Comparison of ENCODE assay signal across 31 cellular contexts in genomic region chr11:2409701-2410468, GRCh38. TPM values are rescaled to one million over a fixed set of nuclear protein-coding genes. Genes with fewer than 3 reads are reported as not detected.
A peak's percentile ranks its signal among the peaks of the same experiment; 100 is the strongest.
DNase-seq lines count a peak whose midpoint lies in the region; ATAC-seq and TF ChIP-seq lines count a peak whose summit lies in the region.
"Had no signal": no experiment of that assay in that cellular context is flagged by ENCODE, and none has a peak within 500 bp of the region (broad histone marks: within the 10 kb centered on the region; RNA-seq: fewer than 3 reads in every experiment).

No MANE protein-coding gene starts in this region.

- no peak overlapping the region for H2BK15ac ChIP-seq in mesenchymal stem cell (ENCODE audit: low read depth, poor library complexity, severe bottlenecking)

- H3K27ac Mint-ChIP-seq in type B pancreatic cell: peak overlapping the region; percentile 84
- H3K27ac Mint-ChIP-seq: activated CD4-positive, alpha-beta memory T cell treated with anti-CD3 and anti-CD28 coated beads for 36 hours; activated naive CD4-positive, alpha-beta T cell treated with anti-CD3 and anti-CD28 coated beads, Interleukin-2, amount 10 ng/mL, durations not matched to agents 7 days and 5 days; CD8-positive, alpha-beta memory T cell; HFFc6; T-helper 17 cell had no signal

- no peak overlapping the region for H2BK12ac ChIP-seq in mesenchymal stem cell (ENCODE audit: low read length in 2 of 2)

- H3K4me1 ChIP-seq in cardiac muscle cell (ENCODE audit: low read depth) (peaks cover 15% of the 10 kb centered on the region), mesenchymal stem cell (ENCODE audit: control insufficient read depth, insufficient read depth, low read depth, low read length) (peaks cover 7% of the 10 kb centered on the region), tibial artery (no peaks in the 10 kb centered on the region)
- H3K4me1 ChIP-seq: left lung, spleen had no signal

- H3K14ac ChIP-seq in mesenchymal stem cell (ENCODE audit: low read length in 2 of 2): no peak overlapping the region

- no peak for ATAC-seq in Right ventricle myocardium superior (ENCODE audit: poor library complexity)
- ATAC-seq: left lung, T-helper 17 cell had no signal

- no peak overlapping the region for H3K4me3 ChIP-seq in cardiac muscle cell
- no peak overlapping the region for H3K4me3 ChIP-seq in mesenchymal stem cell (ENCODE audit: insufficient read depth in 1 of 2, low read depth in 1 of 2, low read length in 2 of 2)
- no peak overlapping the region for H3K4me3 ChIP-seq in tibial artery
- H3K4me3 ChIP-seq: GM23248, left lung, spleen, tibial nerve had no signal

- no peak overlapping the region for H3K4me2 ChIP-seq in mesenchymal stem cell (ENCODE audit: low read length, poor library complexity, severe bottlenecking)
- H3K4me2 ChIP-seq: SK-N-SH had no signal

- DNase-seq in cardiac muscle cell (ENCODE audit: low read depth in 1 of 2, low spot score in 1 of 2) (peak in 1 of 2 donors; percentile 14), Right ventricle myocardium superior (no peak), mesenchymal stem cell (no peak), type B pancreatic cell (ENCODE audit: extremely low spot score, unreplicated experiment) (no peak), tibial artery (no peak), nucleus accumbens (lab: John Stamatoyannopoulos, UW) (no peak)
- DNase-seq: activated CD4-positive, alpha-beta memory T cell treated with anti-CD3 and anti-CD28 coated beads for 36 hours; activated CD4-positive, CD25-positive, alpha-beta regulatory T cell treated with anti-CD3 and anti-CD28 coated beads, Interleukin-2, amount 50 U/mL, for 72 hours; activated CD8-positive, alpha-beta memory T cell treated with anti-CD3 and anti-CD28 coated beads, Interleukin-2, amount 50 U/mL, for 4 hours; activated naive CD4-positive, alpha-beta T cell treated with anti-CD3 and anti-CD28 coated beads, Interleukin-2, amount 10 ng/mL, durations not matched to agents 7 days and 5 days; AML-193; amniotic stem cell; brain microvascular endothelial cell; CD8-positive, alpha-beta memory T cell; DMS 273 treated with DMSO at 0.1 percent for 48 hours; GM23248; HFFc6; hypothalamus; left lung; mesendoderm; NCI-H1092 treated with DMSO at 0.1 percent for 48 hours; NCI-H2081; NCI-H2227 treated with DMSO at 0.1 percent for 48 hours; NCI-H526 treated with DMSO at 0.1 percent for 48 hours; spleen; T-helper 17 cell had no signal

- H3K36me3 ChIP-seq in cardiac muscle cell (no peaks in the 10 kb centered on the region), mesenchymal stem cell (ENCODE audit: control insufficient read depth in 1 of 2, insufficient read depth in 2 of 2, low read depth in 1 of 2, low read length in 2 of 2) (peaks cover 0 to 1% of the 10 kb centered on the region in 2 experiments), tibial artery (peaks cover 0 to 1% (median 0%) of the 10 kb centered on the region in 3 donors)
- H3K36me3 ChIP-seq: brain microvascular endothelial cell, left lung, spleen had no signal

- H3K27ac ChIP-seq in cardiac muscle cell (peak overlapping the region; percentile 86), mesenchymal stem cell (ENCODE audit: low read length, poor library complexity, severe bottlenecking) (no peak overlapping the region), tibial artery (no peak overlapping the region)
- H3K27ac ChIP-seq: brain microvascular endothelial cell, GM23248, left lung, spleen, tibial nerve had no signal

- no peaks in the 10 kb centered on the region for H3K27me3 ChIP-seq in cardiac muscle cell
- H3K27me3 ChIP-seq in mesenchymal stem cell (ENCODE audit: control insufficient read depth in 1 of 2, insufficient read depth in 1 of 2, low read length in 2 of 2): peaks cover 40% of the 10 kb centered on the region in 2 experiments
- peaks cover 0 to 37% of the 10 kb centered on the region in 2 donors for H3K27me3 ChIP-seq in tibial artery
- H3K27me3 ChIP-seq: tibial nerve had no signal

- H3K18ac ChIP-seq in mesenchymal stem cell (ENCODE audit: low read depth in 1 of 2, low read length in 2 of 2): no peak overlapping the region

- WGBS in mesenchymal stem cell: 41% methylated on average over 41 of the region's 42 CpGs

- intact Hi-C loops in Right ventricle myocardium superior (cut with DNase I): no loop called here
- intact Hi-C loops in tibial artery (cut with DNase I; ENCODE audit: low total_unique reads): loop anchor here (5.0 to 10.0 kb wide), 2 partner anchors 38 to 495 kb away; a partner anchor contains a TSS

- no peak overlapping the region for H3K9ac ChIP-seq in mesenchymal stem cell (ENCODE audit: low read length)
- H3K9ac ChIP-seq: GM23248, SK-N-SH had no signal

- no peaks in the 10 kb centered on the region for H3K9me3 ChIP-seq in cardiac muscle cell (ENCODE audit: low read depth)
- no peaks in the 10 kb centered on the region for H3K9me3 ChIP-seq in mesenchymal stem cell (ENCODE audit: control insufficient read depth, low read length)
- no peaks in the 10 kb centered on the region for H3K9me3 ChIP-seq in tibial artery
- H3K9me3 ChIP-seq: left lung, SK-N-SH, spleen, tibial nerve had no signal

- no peak overlapping the region for H2BK5ac ChIP-seq in mesenchymal stem cell (ENCODE audit: low read depth, low read length, poor library complexity, severe bottlenecking)

- H3K23ac ChIP-seq in mesenchymal stem cell (ENCODE audit: low read length in 2 of 2): no peak overlapping the region

- H4K8ac ChIP-seq in mesenchymal stem cell (ENCODE audit: low read length): peak overlapping the region; percentile 31

- no peaks in the 10 kb centered on the region for H3K79me1 ChIP-seq in mesenchymal stem cell (replicated peaks; ENCODE audit: low read length, poor library complexity, severe bottlenecking)

- H2AK5ac ChIP-seq in mesenchymal stem cell (ENCODE audit: low read length, severe bottlenecking): no peak overlapping the region

- no peak for TF ChIP-seq CTCF in cardiac muscle cell (IDR thresholded peaks at IDR 0.05; ENCODE audit: low read depth, low read length)
- no peak for TF ChIP-seq CTCF in type B pancreatic cell (conservative IDR thresholded peaks at IDR 0.05)
- no peak for TF ChIP-seq CTCF in tibial artery (IDR thresholded peaks at IDR 0.05)

- no peaks in the 10 kb centered on the region for H3K27me3 Mint-ChIP-seq in type B pancreatic cell
- H3K27me3 Mint-ChIP-seq: activated CD4-positive, alpha-beta memory T cell treated with anti-CD3 and anti-CD28 coated beads for 36 hours; activated naive CD4-positive, alpha-beta T cell treated with anti-CD3 and anti-CD28 coated beads, Interleukin-2, amount 10 ng/mL, durations not matched to agents 7 days and 5 days; CD8-positive, alpha-beta memory T cell; T-helper 17 cell had no signal

- H3K4ac ChIP-seq in mesenchymal stem cell (ENCODE audit: low read depth in 1 of 2, low read length in 2 of 2): peak overlapping the region in 1 of 2 experiments; percentile 35

- no peaks in the 10 kb centered on the region for H3K9me3 Mint-ChIP-seq in type B pancreatic cell
- H3K9me3 Mint-ChIP-seq: activated CD4-positive, alpha-beta memory T cell treated with anti-CD3 and anti-CD28 coated beads for 36 hours; activated naive CD4-positive, alpha-beta T cell treated with anti-CD3 and anti-CD28 coated beads, Interleukin-2, amount 10 ng/mL, durations not matched to agents 7 days and 5 days; CD8-positive, alpha-beta memory T cell; HFFc6 had no signal

- peak overlapping the region; percentile 55 for H2AFZ ChIP-seq in mesenchymal stem cell (ENCODE audit: low read depth, low read length)
- H2AFZ ChIP-seq: GM23248 had no signal

- H3K4me3 Mint-ChIP-seq in type B pancreatic cell: peak overlapping the region; percentile 25
- H3K4me3 Mint-ChIP-seq: activated CD4-positive, alpha-beta memory T cell treated with anti-CD3 and anti-CD28 coated beads for 36 hours; activated naive CD4-positive, alpha-beta T cell treated with anti-CD3 and anti-CD28 coated beads, Interleukin-2, amount 10 ng/mL, durations not matched to agents 7 days and 5 days; CD8-positive, alpha-beta memory T cell; HFFc6; T-helper 17 cell had no signal

- H4K91ac ChIP-seq in mesenchymal stem cell (ENCODE audit: low read length): no peak overlapping the region

- peaks cover 10% of the 10 kb centered on the region for H3K4me1 Mint-ChIP-seq in type B pancreatic cell (ENCODE audit: unreplicated experiment)
- H3K4me1 Mint-ChIP-seq: activated naive CD4-positive, alpha-beta T cell treated with anti-CD3 and anti-CD28 coated beads, Interleukin-2, amount 10 ng/mL, durations not matched to agents 7 days and 5 days; CD8-positive, alpha-beta memory T cell; T-helper 17 cell had no signal

- H3K36me3 Mint-ChIP-seq in type B pancreatic cell: no peaks in the 10 kb centered on the region
- H3K36me3 Mint-ChIP-seq: activated CD4-positive, alpha-beta memory T cell treated with anti-CD3 and anti-CD28 coated beads for 36 hours; activated naive CD4-positive, alpha-beta T cell treated with anti-CD3 and anti-CD28 coated beads, Interleukin-2, amount 10 ng/mL, durations not matched to agents 7 days and 5 days; CD8-positive, alpha-beta memory T cell had no signal

- H2BK120ac ChIP-seq in mesenchymal stem cell (ENCODE audit: low read depth, low read length): no peak overlapping the region

RNA-seq across cellular contexts. Expression of gene TSSC4, which starts 9.3 kb away (rescaled TPM):
- 61.4 and 71.6 TPM in 2 replicates for total RNA-seq in cardiac muscle cell
- 71.4 and 94.8 TPM in 2 replicates for polyA plus RNA-seq in cardiac muscle cell
- total RNA-seq in Right ventricle myocardium superior: 36.2 TPM
- polyA plus RNA-seq in mesenchymal stem cell (2013, experiment 1 of 2): 69.3 TPM
- polyA plus RNA-seq in mesenchymal stem cell (2013, experiment 2 of 2): 73.7 TPM
- total RNA-seq in type B pancreatic cell (ENCODE audit: low replicate concordance): 59.0 and 59.7 TPM in 2 replicates

RNA-seq across cellular contexts. Expression of gene CD81, which starts 32.8 kb away (rescaled TPM):
- total RNA-seq in cardiac muscle cell (212 and 264 TPM in 2 replicates), Right ventricle myocardium superior (457 TPM), type B pancreatic cell (ENCODE audit: low replicate concordance) (350 and 438 TPM in 2 replicates)
- 409 and 444 TPM in 2 replicates for polyA plus RNA-seq in cardiac muscle cell
- 422 TPM for polyA plus RNA-seq in mesenchymal stem cell (2013, experiment 1 of 2)
- polyA plus RNA-seq in mesenchymal stem cell (2013, experiment 2 of 2): 433 TPM

RNA-seq across cellular contexts. Expression of gene TRPM5, which starts 34.4 kb away (rescaled TPM):
- 0.14 and 0.66 TPM in 2 replicates for total RNA-seq in cardiac muscle cell
- 0.33 TPM in 1 of 2 replicates, not detected in the other for polyA plus RNA-seq in cardiac muscle cell
- total RNA-seq in Right ventricle myocardium superior: not detected
- polyA plus RNA-seq in mesenchymal stem cell (2013, experiment 1 of 2): not detected
- polyA plus RNA-seq in mesenchymal stem cell (2013, experiment 2 of 2): not detected
- 0.21 and 0.46 TPM in 2 replicates for total RNA-seq in type B pancreatic cell (ENCODE audit: low replicate concordance)
- total RNA-seq: activated CD4-positive, alpha-beta memory T cell treated with anti-CD3 and anti-CD28 coated beads for 36 hours; CD8-positive, alpha-beta memory T cell; chondrocyte; GM23248; HFFc6; left lung; osteocyte; RPMI7951; tibial nerve had no signal
- polyA plus RNA-seq: CD8-positive, alpha-beta memory T cell; GM23248; SK-N-SH had no signal

RNA-seq across cellular contexts. Expression of gene KCNQ1, which starts 34.9 kb away (rescaled TPM):
- total RNA-seq in cardiac muscle cell: 7.8 and 18.6 TPM in 2 replicates
- polyA plus RNA-seq in cardiac muscle cell: 13.9 and 18.8 TPM in 2 replicates
- total RNA-seq in Right ventricle myocardium superior: 33.4 TPM
- polyA plus RNA-seq in mesenchymal stem cell (2013, experiment 1 of 2): 0.03 TPM
- polyA plus RNA-seq in mesenchymal stem cell (2013, experiment 2 of 2): 0.03 TPM
- 3.7 and 4.8 TPM in 2 replicates for total RNA-seq in type B pancreatic cell (ENCODE audit: low replicate concordance)
- total RNA-seq: chondrocyte, GM23248, HFFc6, RPMI7951 had no signal
- polyA plus RNA-seq: GM23248 had no signal
